In genomic region chr3:70753572-70753971, GRCh38 we compare ENCODE assay signal across 1 cellular context.
TF ChIP-seq lines count a peak whose summit lies in the region.

No MANE protein-coding gene starts in this region.

TF ChIP-seq in IMR-90, 13 proteins besides CTCF, POLR2A, EP300 and RAD21 (continued from another document):
- TF ChIP-seq ELK1 (IDR thresholded peaks at IDR 0.05; ENCODE audit: borderline replicate concordance, low read depth, low read length) (no peak), USF2 (IDR thresholded peaks at IDR 0.05; ENCODE audit: low read depth, low read length) (no peak), SMC3 (IDR thresholded peaks at IDR 0.05; ENCODE audit: low read depth, low read length) (no peak), CHD1 (IDR thresholded peaks at IDR 0.05; ENCODE audit: low read depth, low read length) (no peak), MXI1 (IDR thresholded peaks at IDR 0.05; ENCODE audit: borderline replicate concordance, low read depth, low read length) (no peak)
